12 cellular contexts compared by ENCODE assay signal in the genomic region with DNA sequence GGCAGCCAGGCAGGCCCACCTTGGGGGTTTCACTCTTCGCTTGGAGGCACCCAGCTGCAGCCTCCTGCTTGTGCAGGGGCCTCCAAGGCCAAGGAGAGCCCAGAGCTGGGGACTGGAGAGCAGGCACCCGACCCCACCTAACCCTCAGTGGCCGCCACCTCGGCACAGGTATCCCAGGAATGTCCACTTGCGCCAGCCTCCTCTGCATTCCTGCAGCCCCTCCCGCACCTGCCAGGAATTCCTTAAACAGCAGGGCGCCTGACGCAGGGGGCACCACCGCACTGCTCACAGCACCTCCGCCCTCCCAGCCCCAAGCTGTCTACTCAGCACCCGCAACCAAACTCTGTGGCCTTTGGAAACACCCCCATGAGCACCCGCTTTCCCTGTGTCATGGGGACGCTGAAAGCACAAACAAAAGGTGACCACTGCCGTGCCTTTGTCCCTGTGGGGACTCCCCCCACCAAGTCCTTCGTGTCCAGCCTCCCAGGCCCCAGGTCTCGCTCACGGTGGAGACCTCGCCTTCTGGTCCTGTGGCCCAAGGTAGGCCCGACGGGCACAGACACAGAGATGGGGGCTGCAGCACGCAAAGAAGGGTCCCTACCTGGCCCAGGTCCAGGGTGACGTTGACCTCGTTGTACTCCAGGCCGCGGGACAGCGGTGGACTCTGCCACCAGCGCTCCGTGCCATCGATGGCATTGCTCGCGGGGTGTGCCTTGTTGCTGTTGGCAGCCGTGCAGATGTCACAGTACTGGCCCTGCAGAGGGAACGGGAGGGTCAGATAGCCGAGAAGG. TPM values are rescaled to one million over a fixed set of nuclear protein-coding genes. Genes with fewer than 3 reads are reported as not detected.
DNase-seq lines count a peak whose midpoint lies in the region; ATAC-seq and TF ChIP-seq lines count a peak whose summit lies in the region.
"Had no signal": no experiment of that assay in that cellular context is flagged by ENCODE, and none has a peak within 500 bp of the region (broad histone marks: within the 10 kb centered on the region; RNA-seq: fewer than 3 reads in every experiment).

No MANE protein-coding gene starts in this region.

- DNase-seq in NCI-H226 (peak; percentile 83), esophagus squamous epithelium (lab: John Stamatoyannopoulos, UW) (no peak), mesenchymal stem cell (no peak), upper lobe of left lung (peak; percentile 74 to 90), OCI-M1 (lab: John Stamatoyannopoulos, UW) (no peak)
- DNase-seq in activated T-helper 1 cell treated with anti-CD3 and anti-CD28 coated beads, Interleukin-12 subunit alpha, Interleukin-12 subunit beta, Interleukin-2, Interleukin-4 antibody, amounts not matched to agents 30 ng/mL and 10 ng/mL and 1 ng/mL, durations not matched to agents 14 hours and 24 hours and 36 hours (ENCODE audit: low spot score): no peak
- no peak for DNase-seq in activated CD4-positive, alpha-beta T cell treated with anti-CD3 and anti-CD28 coated beads, Interleukin-2, amount 50 U/mL, for 1 hour
- DNase-seq: activated B cell treated with CpG ODN at 0.5 μM for 24 hours; activated naive CD4-positive, alpha-beta T cell treated with anti-CD3 and anti-CD28 coated beads, Interleukin-2, amount 10 ng/mL, durations not matched to agents 7 days and 5 days; MV-4-11; small intestine had no signal

- H4K91ac ChIP-seq in mesenchymal stem cell (ENCODE audit: low read length): no peak overlapping the region

- H3K79me1 ChIP-seq in mesenchymal stem cell (replicated peaks; ENCODE audit: low read length, poor library complexity, severe bottlenecking): peaks cover 4% of the 10 kb centered on the region

- 40 to 75% methylated on average over 6 to 9 of the region's 34 CpGs for WGBS in esophagus squamous epithelium, 2 donors
- 85% methylated on average over 34 of the region's 34 CpGs for WGBS in mesenchymal stem cell
- WGBS in upper lobe of left lung, 2 donors: 68 to 93% methylated on average over 10 to 34 of the region's 34 CpGs

- H3K36me3 Mint-ChIP-seq in activated T-helper 1 cell treated with anti-CD3 and anti-CD28 coated beads, Interleukin-12 subunit alpha, Interleukin-12 subunit beta, Interleukin-2, Interleukin-4 antibody, amounts not matched to agents 30 ng/mL and 10 ng/mL and 1 ng/mL, durations not matched to agents 14 hours and 24 hours and 36 hours (ENCODE audit: low read depth): no peaks in the 10 kb centered on the region
- H3K36me3 Mint-ChIP-seq: activated naive CD4-positive, alpha-beta T cell treated with anti-CD3 and anti-CD28 coated beads, Interleukin-2, amount 10 ng/mL, durations not matched to agents 7 days and 5 days had no signal

- intact Hi-C loops in esophagus squamous epithelium (cut with DNase I): no loop called here
- intact Hi-C loops in activated T-helper 1 cell treated with anti-CD3 and anti-CD28 coated beads, Interleukin-12 subunit alpha, Interleukin-12 subunit beta, Interleukin-2, Interleukin-4 antibody, amounts not matched to agents 30 ng/mL and 10 ng/mL and 1 ng/mL, durations not matched to agents 14 hours and 24 hours and 36 hours (cut with micrococcal nuclease): no loop called here

- H3K9me3 ChIP-seq in esophagus squamous epithelium (no peaks in the 10 kb centered on the region), mesenchymal stem cell (ENCODE audit: control insufficient read depth, low read length) (no peaks in the 10 kb centered on the region), upper lobe of left lung (no peaks in the 10 kb centered on the region)

- TF ChIP-seq POLR2A in esophagus squamous epithelium (IDR thresholded peaks at IDR 0.05) (no peak), upper lobe of left lung (IDR thresholded peaks at IDR 0.05) (peak in 1 of 4 donors; percentile 18)

- H3K27me3 ChIP-seq in esophagus squamous epithelium (peaks cover 0 to 9% (median 0%) of the 10 kb centered on the region in 4 donors), mesenchymal stem cell (ENCODE audit: control insufficient read depth in 1 of 2, insufficient read depth in 1 of 2, low read length in 2 of 2) (peaks cover 0 to 3% of the 10 kb centered on the region in 2 experiments), upper lobe of left lung (peaks cover 0 to 10% (median 2%) of the 10 kb centered on the region in 4 donors)

- H3K27ac Mint-ChIP-seq in activated T-helper 1 cell treated with anti-CD3 and anti-CD28 coated beads, Interleukin-12 subunit alpha, Interleukin-12 subunit beta, Interleukin-2, Interleukin-4 antibody, amounts not matched to agents 30 ng/mL and 10 ng/mL and 1 ng/mL, durations not matched to agents 14 hours and 24 hours and 36 hours: no peak overlapping the region
- H3K27ac Mint-ChIP-seq: activated B cell treated with CpG ODN at 0.5 μM for 24 hours; activated naive CD4-positive, alpha-beta T cell treated with anti-CD3 and anti-CD28 coated beads, Interleukin-2, amount 10 ng/mL, durations not matched to agents 7 days and 5 days had no signal

- TF ChIP-seq EP300 in upper lobe of left lung (IDR thresholded peaks at IDR 0.05): peak in 3 of 4 donors; percentile 69 to 82 (median 78)

- no peak overlapping the region for H3K4me3 Mint-ChIP-seq in activated T-helper 1 cell treated with anti-CD3 and anti-CD28 coated beads, Interleukin-12 subunit alpha, Interleukin-12 subunit beta, Interleukin-2, Interleukin-4 antibody, amounts not matched to agents 30 ng/mL and 10 ng/mL and 1 ng/mL, durations not matched to agents 14 hours and 24 hours and 36 hours
- H3K4me3 Mint-ChIP-seq: activated naive CD4-positive, alpha-beta T cell treated with anti-CD3 and anti-CD28 coated beads, Interleukin-2, amount 10 ng/mL, durations not matched to agents 7 days and 5 days had no signal

- H3K18ac ChIP-seq in mesenchymal stem cell (ENCODE audit: low read depth in 1 of 2, low read length in 2 of 2): no peak overlapping the region

- TF ChIP-seq CTCF in esophagus squamous epithelium (IDR thresholded peaks at IDR 0.05) (no peak), upper lobe of left lung (IDR thresholded peaks at IDR 0.05) (no peak)

- no peak overlapping the region for H3K14ac ChIP-seq in mesenchymal stem cell (ENCODE audit: low read length in 2 of 2)

- H3K27ac ChIP-seq in esophagus squamous epithelium (peak overlapping the region; percentile 93 to 99 (median 97)), mesenchymal stem cell (ENCODE audit: low read length, poor library complexity, severe bottlenecking) (peak overlapping the region; percentile 75), upper lobe of left lung (peak overlapping the region; percentile 92 to 98 (median 95))

- H3K9ac ChIP-seq in mesenchymal stem cell (ENCODE audit: low read length): no peak overlapping the region

- H4K8ac ChIP-seq in mesenchymal stem cell (ENCODE audit: low read length): no peak overlapping the region

- H3K36me3 ChIP-seq in esophagus squamous epithelium (peaks cover 0 to 11% (median 0%) of the 10 kb centered on the region in 3 donors), mesenchymal stem cell (ENCODE audit: control insufficient read depth in 1 of 2, insufficient read depth in 2 of 2, low read depth in 1 of 2, low read length in 2 of 2) (peaks cover 0 to 78% of the 10 kb centered on the region in 2 experiments), upper lobe of left lung (peaks cover 0 to 10% (median 0%) of the 10 kb centered on the region in 4 donors)

- ATAC-seq in upper lobe of left lung (ENCODE audit: low FRiP score in 2 of 2): peak; percentile 12 to 80
- ATAC-seq in GM18873 (IDR thresholded peaks at IDR 0.05; ENCODE audit: low FRiP score, unreplicated experiment): no peak

- no peak overlapping the region for H2BK12ac ChIP-seq in mesenchymal stem cell (ENCODE audit: low read length in 2 of 2)

- no peak overlapping the region for H2BK120ac ChIP-seq in mesenchymal stem cell (ENCODE audit: low read depth, low read length)

- peak overlapping the region; percentile 11 for H3K4me2 ChIP-seq in mesenchymal stem cell (ENCODE audit: low read length, poor library complexity, severe bottlenecking)

- H3K9me3 Mint-ChIP-seq in activated T-helper 1 cell treated with anti-CD3 and anti-CD28 coated beads, Interleukin-12 subunit alpha, Interleukin-12 subunit beta, Interleukin-2, Interleukin-4 antibody, amounts not matched to agents 30 ng/mL and 10 ng/mL and 1 ng/mL, durations not matched to agents 14 hours and 24 hours and 36 hours: no peaks in the 10 kb centered on the region
- H3K9me3 Mint-ChIP-seq: activated B cell treated with CpG ODN at 0.5 μM for 24 hours; activated naive CD4-positive, alpha-beta T cell treated with anti-CD3 and anti-CD28 coated beads, Interleukin-2, amount 10 ng/mL, durations not matched to agents 7 days and 5 days had no signal

- H3K4me3 ChIP-seq in esophagus squamous epithelium (peak overlapping the region in 1 of 4 donors; percentile 87), mesenchymal stem cell (ENCODE audit: insufficient read depth in 1 of 2, low read depth in 1 of 2, low read length in 2 of 2) (no peak overlapping the region), upper lobe of left lung (no peak overlapping the region)

- H3K4ac ChIP-seq in mesenchymal stem cell (ENCODE audit: low read depth in 1 of 2, low read length in 2 of 2): no peak overlapping the region

- no peak overlapping the region for H3K23ac ChIP-seq in mesenchymal stem cell (ENCODE audit: low read length in 2 of 2)

- peak overlapping the region; percentile 21 for H2AK5ac ChIP-seq in mesenchymal stem cell (ENCODE audit: low read length, severe bottlenecking)

- H2BK15ac ChIP-seq in mesenchymal stem cell (ENCODE audit: low read depth, poor library complexity, severe bottlenecking): no peak overlapping the region

- H3K4me1 ChIP-seq in esophagus squamous epithelium (peaks cover 88 to 99% (median 93%) of the 10 kb centered on the region in 3 donors), mesenchymal stem cell (ENCODE audit: control insufficient read depth, insufficient read depth, low read depth, low read length) (peaks cover 81% of the 10 kb centered on the region), upper lobe of left lung (peaks cover 78 to 94% (median 90%) of the 10 kb centered on the region in 4 donors)

- peak overlapping the region; percentile 3 for H2BK5ac ChIP-seq in mesenchymal stem cell (ENCODE audit: low read depth, low read length, poor library complexity, severe bottlenecking)

- no peak overlapping the region for H2AFZ ChIP-seq in mesenchymal stem cell (ENCODE audit: low read depth, low read length)

- H3K4me1 Mint-ChIP-seq in activated T-helper 1 cell treated with anti-CD3 and anti-CD28 coated beads, Interleukin-12 subunit alpha, Interleukin-12 subunit beta, Interleukin-2, Interleukin-4 antibody, amounts not matched to agents 30 ng/mL and 10 ng/mL and 1 ng/mL, durations not matched to agents 14 hours and 24 hours and 36 hours (ENCODE audit: low read depth): no peaks in the 10 kb centered on the region
- H3K4me1 Mint-ChIP-seq: activated naive CD4-positive, alpha-beta T cell treated with anti-CD3 and anti-CD28 coated beads, Interleukin-2, amount 10 ng/mL, durations not matched to agents 7 days and 5 days had no signal

- H3K27me3 Mint-ChIP-seq in activated T-helper 1 cell treated with anti-CD3 and anti-CD28 coated beads, Interleukin-12 subunit alpha, Interleukin-12 subunit beta, Interleukin-2, Interleukin-4 antibody, amounts not matched to agents 30 ng/mL and 10 ng/mL and 1 ng/mL, durations not matched to agents 14 hours and 24 hours and 36 hours (ENCODE audit: insufficient read depth): peaks cover 9% of the 10 kb centered on the region
- H3K27me3 Mint-ChIP-seq: activated B cell treated with CpG ODN at 0.5 μM for 24 hours had no signal

RNA-seq across cellular contexts. Expression of gene LAMA5, which starts 5.1 kb away (rescaled TPM):
- total RNA-seq in esophagus squamous epithelium (100 to 1,000 TPM in 2 of 4 donors, 10 to 100 TPM in 2; 60.4 to 127 (median 98.9) TPM), upper lobe of left lung (1,000 to 10,000 TPM in 1 of 6 donors, 100 to 1,000 TPM in 5; 176 to 1,019 (median 307) TPM)
- 70.0 TPM for polyA plus RNA-seq in mesenchymal stem cell (2013, experiment 1 of 2)
- polyA plus RNA-seq in mesenchymal stem cell (2013, experiment 2 of 2): 65.1 TPM
- 0.83 and 1.2 TPM in 2 replicates for total RNA-seq in activated T-helper 1 cell treated with anti-CD3 and anti-CD28 coated beads, Interleukin-12 subunit alpha, Interleukin-12 subunit beta, Interleukin-2, Interleukin-4 antibody, amounts not matched to agents 30 ng/mL and 10 ng/mL and 1 ng/mL, durations not matched to agents 14 hours and 24 hours and 36 hours

RNA-seq across cellular contexts. Expression of gene RPS21, which starts 24.9 kb away (rescaled TPM):
- total RNA-seq in esophagus squamous epithelium (1,000 to 10,000 TPM in 3 of 4 donors, 100 to 1,000 TPM in 1; 819 to 3,701 (median 3,102) TPM), upper lobe of left lung (1,000 to 10,000 TPM in 3 of 6 donors, 100 to 1,000 TPM in 2, 10 to 100 TPM in 1; 94.6 to 1,381 (median 998) TPM)
- 2,383 TPM for polyA plus RNA-seq in mesenchymal stem cell (2013, experiment 1 of 2)
- 2,319 TPM for polyA plus RNA-seq in mesenchymal stem cell (2013, experiment 2 of 2)
- total RNA-seq in activated T-helper 1 cell treated with anti-CD3 and anti-CD28 coated beads, Interleukin-12 subunit alpha, Interleukin-12 subunit beta, Interleukin-2, Interleukin-4 antibody, amounts not matched to agents 30 ng/mL and 10 ng/mL and 1 ng/mL, durations not matched to agents 14 hours and 24 hours and 36 hours: 1,907 and 1,920 TPM in 2 replicates

RNA-seq across cellular contexts. Expression of gene CABLES2, which starts 45.1 kb away (rescaled TPM):
- 1 to 10 TPM; 2.0 to 3.8 (median 2.2) TPM for total RNA-seq in esophagus squamous epithelium
- polyA plus RNA-seq in mesenchymal stem cell (2013, experiment 1 of 2): 5.4 TPM
- polyA plus RNA-seq in mesenchymal stem cell (2013, experiment 2 of 2): 5.4 TPM
- 1 to 10 TPM; 2.2 to 5.2 (median 4.0) TPM for total RNA-seq in upper lobe of left lung
- 12.9 and 15.7 TPM in 2 replicates for total RNA-seq in activated T-helper 1 cell treated with anti-CD3 and anti-CD28 coated beads, Interleukin-12 subunit alpha, Interleukin-12 subunit beta, Interleukin-2, Interleukin-4 antibody, amounts not matched to agents 30 ng/mL and 10 ng/mL and 1 ng/mL, durations not matched to agents 14 hours and 24 hours and 36 hours

RNA-seq across cellular contexts. Expression of gene ADRM1, which starts 59.2 kb away (rescaled TPM):
- total RNA-seq in esophagus squamous epithelium (100 to 1,000 TPM; 126 to 173 (median 133) TPM), upper lobe of left lung (100 to 1,000 TPM in 2 of 6 donors, 10 to 100 TPM in 4; 57.6 to 158 (median 91.6) TPM)
- 99.6 TPM for polyA plus RNA-seq in mesenchymal stem cell (2013, experiment 1 of 2)
- 97.9 TPM for polyA plus RNA-seq in mesenchymal stem cell (2013, experiment 2 of 2)
- total RNA-seq in activated T-helper 1 cell treated with anti-CD3 and anti-CD28 coated beads, Interleukin-12 subunit alpha, Interleukin-12 subunit beta, Interleukin-2, Interleukin-4 antibody, amounts not matched to agents 30 ng/mL and 10 ng/mL and 1 ng/mL, durations not matched to agents 14 hours and 24 hours and 36 hours: 181 and 188 TPM in 2 replicates

Comparison
In these comparisons a context has a peak if more than half of its experiments do, and no peak if none do; other contexts are left out.
1. DNase-seq: peak in NCI-H226 (single experiment) and upper lobe of left lung (2 of 2); none in esophagus squamous epithelium (single experiment), mesenchymal stem cell (single experiment), OCI-M1 (single experiment), activated T-helper 1 cell treated with anti-CD3 and anti-CD28 coated beads, Interleukin-12 subunit alpha, Interleukin-12 subunit beta, Interleukin-2, Interleukin-4 antibody, amounts not matched to agents 30 ng/mL and 10 ng/mL and 1 ng/mL, durations not matched to agents 14 hours and 24 hours and 36 hours (single experiment) and activated CD4-positive, alpha-beta T cell treated with anti-CD3 and anti-CD28 coated beads, Interleukin-2, amount 50 U/mL, for 1 hour (single experiment).
2. RNA of gene LAMA5, which starts 5.1 kb away (total RNA-seq): 176 to 1,019 TPM in upper lobe of left lung and 60.4 to 127 TPM in esophagus squamous epithelium; 0.83 to 1.2 TPM in activated T-helper 1 cell treated with anti-CD3 and anti-CD28 coated beads, Interleukin-12 subunit alpha, Interleukin-12 subunit beta, Interleukin-2, Interleukin-4 antibody, amounts not matched to agents 30 ng/mL and 10 ng/mL and 1 ng/mL, durations not matched to agents 14 hours and 24 hours and 36 hours; every median in the first group is over 10 times any median in the second.
3. Peak in every context shown above with its lines, with median percentiles within 50 percentile points of each other: H3K27ac ChIP-seq.